ENCODE assay signal across 19 cellular contexts in the genomic region with DNA sequence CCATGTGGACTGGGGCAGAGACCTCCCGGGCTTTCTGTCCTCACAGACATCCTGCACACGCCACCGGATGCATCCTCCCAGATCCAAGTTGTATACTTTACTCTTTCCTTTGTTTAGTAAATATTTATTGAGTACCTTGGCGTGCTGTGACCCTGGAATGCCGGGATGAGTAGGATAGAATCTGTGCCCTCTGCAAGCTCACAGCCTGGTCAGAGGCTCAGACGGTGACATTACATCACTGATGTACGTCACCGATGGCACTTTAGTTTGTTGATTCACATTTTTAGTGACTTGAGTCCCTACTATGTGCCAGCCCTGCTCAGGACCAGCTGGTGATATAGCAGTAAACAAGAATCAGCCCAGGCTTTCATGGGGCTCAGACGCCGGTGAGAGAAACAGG. TPM values are rescaled to one million over a fixed set of nuclear protein-coding genes. Genes with fewer than 3 reads are reported as not detected.
"Had no signal": no experiment of that assay in that cellular context is flagged by ENCODE, and none has a peak within 500 bp of the region (broad histone marks: within the 10 kb centered on the region; RNA-seq: fewer than 3 reads in every experiment).

No MANE protein-coding gene starts in this region.

- H3K4me3 ChIP-seq: sigmoid colon, skin epidermis, suprapubic skin, tibial nerve, upper lobe of right lung, vagina had no signal

- FAIRE-seq: colon had no signal

- H3K36me3 Mint-ChIP-seq: naive thymus-derived CD4-positive, alpha-beta T cell had no signal

- DNase-seq: dermis blood vessel endothelial cell; effector CD4-positive, alpha-beta T cell; endodermal cell; foreskin melanocyte; head of caudate nucleus; hippocampal formation; left colon; left ventricle myocardium superior; naive thymus-derived CD4-positive, alpha-beta T cell; nephron progenitor cell; sigmoid colon; stimulated activated CD4-positive, alpha-beta T cell treated with anti-CD3 and anti-CD28 coated beads, Interleukin-2, amount 100 ng/mL, for 24 hours; stimulated activated naive CD8-positive, alpha-beta T cell treated with anti-CD3 and anti-CD28 coated beads, Interleukin-15, Interleukin-2, amounts not matched to agents 100 U/mL and 50 U/mL, for 24 hours; upper lobe of right lung had no signal

- H3K9me3 ChIP-seq: sigmoid colon, suprapubic skin, tibial nerve, upper lobe of right lung, vagina had no signal

- H3K4me3 Mint-ChIP-seq: endodermal cell; naive thymus-derived CD4-positive, alpha-beta T cell; nephron progenitor cell had no signal

- H3K27me3 ChIP-seq: sigmoid colon, suprapubic skin, tibial nerve, vagina had no signal

- H3K27ac ChIP-seq: sigmoid colon, skin epidermis, suprapubic skin, tibial nerve, upper lobe of right lung, vagina had no signal

- H3K27ac Mint-ChIP-seq: endodermal cell; naive thymus-derived CD4-positive, alpha-beta T cell; nephron progenitor cell had no signal

- ATAC-seq: left colon; left ventricle myocardium superior; naive thymus-derived CD4-positive, alpha-beta T cell; stimulated activated naive CD8-positive, alpha-beta T cell treated with anti-CD3 and anti-CD28 coated beads, Interleukin-15, Interleukin-2, amounts not matched to agents 100 U/mL and 50 U/mL, for 24 hours had no signal

- H3K9me3 Mint-ChIP-seq: endodermal cell; naive thymus-derived CD4-positive, alpha-beta T cell; nephron progenitor cell had no signal

- H3K4me1 ChIP-seq: upper lobe of right lung had no signal

RNA-seq across cellular contexts. Expression of a gene that starts 32.9 kb away (rescaled TPM):
- polyA plus RNA-seq: naive thymus-derived CD4-positive, alpha-beta T cell had no signal
